In the genomic region with DNA sequence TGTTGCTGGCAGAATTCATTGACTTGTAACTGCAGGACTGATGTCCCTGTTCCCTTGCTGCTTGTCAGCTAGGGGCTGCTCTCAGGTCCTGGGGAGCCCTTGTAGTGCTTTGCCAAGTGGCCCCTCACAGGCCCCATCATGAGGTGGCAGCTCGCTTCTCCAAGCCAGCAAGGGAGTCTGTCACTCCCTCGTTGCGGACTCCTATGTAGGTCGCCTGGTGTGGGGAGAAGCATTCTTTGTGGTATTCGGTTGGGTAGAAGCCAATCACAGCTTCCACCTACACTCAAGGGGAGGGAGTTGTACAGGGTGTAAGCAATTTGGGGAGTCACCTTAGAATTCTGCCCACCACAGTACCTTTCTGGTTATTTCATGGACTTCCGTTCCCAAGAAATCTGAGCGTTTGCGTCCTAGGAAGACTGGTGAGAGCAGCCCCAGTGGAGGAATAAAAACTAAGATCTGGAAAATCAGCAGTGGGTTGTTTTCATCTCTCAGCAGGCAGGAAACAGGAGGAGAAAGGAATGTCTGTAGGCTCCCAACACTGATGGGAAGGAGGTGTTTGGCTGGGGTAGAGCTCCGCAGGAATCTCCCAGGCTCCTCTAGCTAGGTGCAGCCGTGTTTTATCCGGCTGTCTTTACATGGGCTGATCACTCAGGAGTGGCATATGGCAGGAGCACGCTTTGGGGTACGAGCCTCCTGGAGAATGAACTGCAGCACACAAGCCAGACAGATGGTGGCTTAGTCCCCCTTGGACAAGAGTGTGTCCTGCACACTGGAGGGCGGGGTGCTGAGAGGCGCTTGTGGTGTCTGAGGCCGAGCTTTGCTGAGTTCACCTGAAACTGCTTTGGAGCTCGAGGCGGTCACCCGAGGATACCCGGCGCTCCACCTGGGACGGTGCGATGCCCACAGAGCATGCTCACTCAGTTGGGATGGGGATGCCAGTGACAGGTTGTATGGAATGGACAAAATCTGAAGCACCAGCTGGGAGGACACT, we compare ENCODE assay signal across 11 cellular contexts. TPM values are rescaled to one million over a fixed set of nuclear protein-coding genes. Genes with fewer than 3 reads are reported as not detected.
DNase-seq lines count a peak whose midpoint lies in the region; ATAC-seq, FAIRE-seq and TF ChIP-seq lines count a peak whose summit lies in the region.
"Had no signal": no experiment of that assay in that cellular context is flagged by ENCODE, and none has a peak within 500 bp of the region (broad histone marks: within the 10 kb centered on the region; RNA-seq: fewer than 3 reads in every experiment).

No MANE protein-coding gene starts in this region.

- H4K91ac ChIP-seq in H1 (replicated peaks; ENCODE audit: insufficient read length, low read length): no peak overlapping the region

- peak overlapping the region; percentile 58 for H2AFZ ChIP-seq in H1 (ENCODE audit: low read length)

- H3K79me1 ChIP-seq in H1 (ENCODE audit: low read depth, low read length): no peaks in the 10 kb centered on the region

- H3K27ac ChIP-seq in H1 (ENCODE audit: low read depth, low read length) (no peak overlapping the region), suprapubic skin (peak overlapping the region; percentile 8)

- TF ChIP-seq POLR2A in H1 (IDR thresholded peaks at IDR 0.05; ENCODE audit: control extremely low read depth in 1 of 2, low read depth in 2 of 2, low read length in 2 of 2) (no peak), suprapubic skin (IDR thresholded peaks at IDR 0.05) (no peak)

- FAIRE-seq in H1 (lab: Jason Lieb, UNC): no peak

- H3K4me1 ChIP-seq in H1 (replicated peaks in 1 of 4; ENCODE audit: control insufficient read depth in 3 of 4, insufficient read depth in 4 of 4, low read length in 3 of 4) (peaks cover 0 to 5% (median under 1%) of the 10 kb centered on the region in 4 experiments; a peak in 2 of 7 replicates), suprapubic skin (peaks cover 2% of the 10 kb centered on the region)

- H2BK120ac ChIP-seq in H1 (replicated peaks; ENCODE audit: low read depth, low read length): no peak overlapping the region

- WGBS in H1 (ENCODE audit: extremely low coverage in 1 of 2, insufficient coverage in 1 of 2, insufficient read length in 1 of 2, insufficient replicate concordance in 2 of 2, low coverage in 1 of 2, low lambda C conversion rate in 2 of 2, missing lambda C conversion rate in 1 of 2), 2 experiments: 81% methylated on average over 23 of the region's 23 CpGs; no CpG with 5 or more reads in 1 of the 2 experiments
- 72% methylated on average over 19 of the region's 23 CpGs for WGBS in suprapubic skin

- POLR2A ChIA-PET in H1 (lab: Charles Lee; ENCODE audit: partially characterized antibody): no interaction called here

- peaks cover 0 to 3% (median 0%) of the 10 kb centered on the region in 4 experiments; a peak in 3 of 7 replicates for H3K27me3 ChIP-seq in H1 (replicated peaks in 1 of 4; ENCODE audit: control insufficient read depth in 3 of 4, extremely low read depth in 1 of 4, insufficient read depth in 3 of 4, low read length in 3 of 4)
- no peaks in the 10 kb centered on the region for H3K27me3 ChIP-seq in suprapubic skin

- no peak for TF ChIP-seq EP300 in H1 (IDR thresholded peaks at IDR 0.05; ENCODE audit: borderline replicate concordance in 1 of 2, low read depth in 2 of 2, low read length in 2 of 2)
- no peak for TF ChIP-seq EP300 in suprapubic skin (IDR thresholded peaks at IDR 0.05)

- H3K27me3 Mint-ChIP-seq in activated T-helper 1 cell treated with anti-CD3 and anti-CD28 coated beads, Interleukin-12 subunit alpha, Interleukin-12 subunit beta, Interleukin-2, Interleukin-4 antibody, amounts not matched to agents 30 ng/mL and 10 ng/mL and 1 ng/mL, durations not matched to agents 14 hours and 24 hours and 36 hours (ENCODE audit: insufficient read depth): no peaks in the 10 kb centered on the region

- TF ChIP-seq CTCF in H1 (IDR thresholded peaks at IDR 0.05; ENCODE audit: control extremely low read depth in 1 of 3, insufficient read depth in 1 of 3, low read depth in 1 of 3, low read length in 3 of 3): no peak
- TF ChIP-seq CTCF in suprapubic skin (IDR thresholded peaks at IDR 0.05): no peak

- H3K79me2 ChIP-seq in H1 (ENCODE audit: control insufficient read depth in 1 of 2, insufficient read depth in 2 of 2, low read length in 2 of 2): no peaks in the 10 kb centered on the region

- H3K9me3 ChIP-seq in H1 (ENCODE audit: insufficient read depth in 2 of 2, low read depth in 1 of 2, low read length in 1 of 2) (no peaks in the 10 kb centered on the region), suprapubic skin (no peaks in the 10 kb centered on the region)

- no peaks in the 10 kb centered on the region for H3K9me3 Mint-ChIP-seq in activated T-helper 1 cell treated with anti-CD3 and anti-CD28 coated beads, Interleukin-12 subunit alpha, Interleukin-12 subunit beta, Interleukin-2, Interleukin-4 antibody, amounts not matched to agents 30 ng/mL and 10 ng/mL and 1 ng/mL, durations not matched to agents 14 hours and 24 hours and 36 hours

- H3K9ac ChIP-seq in H1 (replicated peaks in 1 of 4; ENCODE audit: extremely low read depth in 1 of 4, low read depth in 3 of 4, low read length in 3 of 4): no peak overlapping the region

- no peak overlapping the region for H3K14ac ChIP-seq in H1 (ENCODE audit: insufficient read length)

- no peak for ATAC-seq in Right ventricle myocardium inferior
- no peak for ATAC-seq in SK-N-SH treated with all-trans-retinoic acid at 6 μM for 48 hours
- ATAC-seq in GM18511 (IDR thresholded peaks at IDR 0.05; ENCODE audit: unreplicated experiment): no peak

- no peak overlapping the region for H3K4me3 ChIP-seq in H1 (ENCODE audit: extremely low read depth in 1 of 4, insufficient read depth in 2 of 4, low read depth in 3 of 4, low read length in 4 of 4)
- no peak overlapping the region for H3K4me3 ChIP-seq in suprapubic skin

- H4K20me1 ChIP-seq in H1 (replicated peaks in 1 of 2; ENCODE audit: control insufficient read depth in 1 of 2, insufficient read depth in 2 of 2, low read length in 2 of 2): no peaks in the 10 kb centered on the region

- no peak overlapping the region for H4K5ac ChIP-seq in H1 (ENCODE audit: insufficient read length, low read depth, low read length)

- H3K36me3 Mint-ChIP-seq in activated T-helper 1 cell treated with anti-CD3 and anti-CD28 coated beads, Interleukin-12 subunit alpha, Interleukin-12 subunit beta, Interleukin-2, Interleukin-4 antibody, amounts not matched to agents 30 ng/mL and 10 ng/mL and 1 ng/mL, durations not matched to agents 14 hours and 24 hours and 36 hours (ENCODE audit: low read depth): peaks cover 19% of the 10 kb centered on the region

- intact Hi-C loops in cardiac septum (cut with DNase I) (no loop called here), Right ventricle myocardium inferior (cut with DNase I) (no loop called here)
- intact Hi-C loops in activated T-helper 1 cell treated with anti-CD3 and anti-CD28 coated beads, Interleukin-12 subunit alpha, Interleukin-12 subunit beta, Interleukin-2, Interleukin-4 antibody, amounts not matched to agents 30 ng/mL and 10 ng/mL and 1 ng/mL, durations not matched to agents 14 hours and 24 hours and 36 hours (cut with micrococcal nuclease): no loop called here

- no peak overlapping the region for H3K23ac ChIP-seq in H1 (ENCODE audit: insufficient read length)

- H3K4ac ChIP-seq in H1 (replicated peaks; ENCODE audit: insufficient read length, low read depth, low read length): no peak overlapping the region

- H3K23me2 ChIP-seq in H1 (ENCODE audit: low read depth, low read length): no peaks in the 10 kb centered on the region

- H2BK15ac ChIP-seq in H1 (ENCODE audit: low read length): no peak overlapping the region

- no peak overlapping the region for H3K56ac ChIP-seq in H1 (replicated peaks; ENCODE audit: insufficient read length, low read depth, low read length)

- H2BK5ac ChIP-seq in H1 (ENCODE audit: low read depth, low read length): no peak overlapping the region

- no peak overlapping the region for H3K4me2 ChIP-seq in H1 (ENCODE audit: insufficient read depth in 1 of 2, low read depth in 2 of 2, low read length in 2 of 2)

- no peak overlapping the region for H3K18ac ChIP-seq in H1 (ENCODE audit: extremely low read depth, low read length)

- no peak overlapping the region for H2BK20ac ChIP-seq in H1 (ENCODE audit: low read length)

- peaks cover 77% of the 10 kb centered on the region for H3K4me1 Mint-ChIP-seq in activated T-helper 1 cell treated with anti-CD3 and anti-CD28 coated beads, Interleukin-12 subunit alpha, Interleukin-12 subunit beta, Interleukin-2, Interleukin-4 antibody, amounts not matched to agents 30 ng/mL and 10 ng/mL and 1 ng/mL, durations not matched to agents 14 hours and 24 hours and 36 hours (ENCODE audit: low read depth)

- peak overlapping the region; percentile 6 for H3K4me3 Mint-ChIP-seq in activated T-helper 1 cell treated with anti-CD3 and anti-CD28 coated beads, Interleukin-12 subunit alpha, Interleukin-12 subunit beta, Interleukin-2, Interleukin-4 antibody, amounts not matched to agents 30 ng/mL and 10 ng/mL and 1 ng/mL, durations not matched to agents 14 hours and 24 hours and 36 hours

- H2BK12ac ChIP-seq in H1 (ENCODE audit: low read depth, low read length): no peak overlapping the region

- no peak for TF ChIP-seq RAD21 in H1 (IDR thresholded peaks at IDR 0.05 in 1 of 2, conservative IDR thresholded peaks at IDR 0.05 in 1 of 2; ENCODE audit: low read depth in 2 of 2, low read length in 2 of 2)

- CTCF ChIA-PET in H1 (lab: Charles Lee; ENCODE audit: partially characterized antibody): interaction anchor here (0.6 to 0.7 kb wide), 2 partner anchors 44 to 47 kb away, joined by 3 read pairs; no protein-coding TSS in a partner anchor

- DNase-seq in cardiac septum (ENCODE audit: low spot score) (peak; percentile 39), Right ventricle myocardium inferior (ENCODE audit: missing footprints) (no peak), H1 (ENCODE audit: low read depth in 1 of 2, low spot score in 2 of 2) (no peak), suprapubic skin (ENCODE audit: low spot score in 2 of 2) (no peak), NCI-H2227 treated with DMSO at 0.1 percent for 48 hours (lab: John Stamatoyannopoulos, UW) (no peak)
- DNase-seq in activated T-helper 1 cell treated with anti-CD3 and anti-CD28 coated beads, Interleukin-12 subunit alpha, Interleukin-12 subunit beta, Interleukin-2, Interleukin-4 antibody, amounts not matched to agents 30 ng/mL and 10 ng/mL and 1 ng/mL, durations not matched to agents 14 hours and 24 hours and 36 hours (ENCODE audit: low spot score): no peak
- DNase-seq: Karpas-422, NCI-H2029 treated with DMSO at 0.1 percent for 48 hours, occipital lobe had no signal

- peak overlapping the region; percentile 35 for H3K27ac Mint-ChIP-seq in activated T-helper 1 cell treated with anti-CD3 and anti-CD28 coated beads, Interleukin-12 subunit alpha, Interleukin-12 subunit beta, Interleukin-2, Interleukin-4 antibody, amounts not matched to agents 30 ng/mL and 10 ng/mL and 1 ng/mL, durations not matched to agents 14 hours and 24 hours and 36 hours

- no peak overlapping the region for H2AK5ac ChIP-seq in H1 (ENCODE audit: low read depth, low read length)

- H4K8ac ChIP-seq in H1 (ENCODE audit: extremely low read depth, insufficient read depth, low read length): peak overlapping the region; percentile 20; the same call in 1 of the 2 replicates

- H3K36me3 ChIP-seq in H1 (ENCODE audit: control insufficient read depth in 2 of 4, insufficient read depth in 4 of 4, low read length in 3 of 4) (no peaks in the 10 kb centered on the region), suprapubic skin (no peaks in the 10 kb centered on the region)

RNA-seq across cellular contexts. Expression of a gene that starts 58.3 kb away (rescaled TPM):
- 23.3 TPM for total RNA-seq in cardiac septum
- 29.6 TPM for total RNA-seq in Right ventricle myocardium inferior
- 34.5 and 35.2 TPM in 2 replicates for total RNA-seq in activated T-helper 1 cell treated with anti-CD3 and anti-CD28 coated beads, Interleukin-12 subunit alpha, Interleukin-12 subunit beta, Interleukin-2, Interleukin-4 antibody, amounts not matched to agents 30 ng/mL and 10 ng/mL and 1 ng/mL, durations not matched to agents 14 hours and 24 hours and 36 hours
- 1.2 and 1.4 TPM in 2 replicates for total RNA-seq in H1 (2021; fragmentation: NEBNext Ultra II Directional; extraction: Animal tissue kit (Norgen Biotek cat#: 25700))
- polyA plus RNA-seq in H1 (2011; rRNA removed): 0.77 and 1.1 TPM in 2 replicates
- 0.88 TPM for polyA plus RNA-seq in H1 (2011; cell fraction: cytosol; rRNA removed)
- polyA plus RNA-seq in H1 (2011; cell fraction: nucleus; rRNA removed): 1.6 TPM
- 0.51 to 0.81 TPM (median 0.66 TPM) in 4 replicates for polyA plus RNA-seq in H1 (2012, experiment 1 of 2)
- 0.22 TPM for polyA plus RNA-seq in H1 (2012, experiment 2 of 2)
- 0.57 TPM for polyA plus RNA-seq in H1 (2013, experiment 1 of 2)
- 0.46 TPM for polyA plus RNA-seq in H1 (2013, experiment 2 of 2)
- 0.68 and 1.8 TPM in 2 replicates for polyA minus RNA-seq in H1 (2011; rRNA and poly(A)+ RNA removed)
- polyA minus RNA-seq in H1 (2011; cell fraction: cytosol; rRNA and poly(A)+ RNA removed): 1.0 TPM
- 4.1 TPM for polyA minus RNA-seq in H1 (2011; cell fraction: nucleus; rRNA and poly(A)+ RNA removed)
- total RNA-seq in suprapubic skin: 10 to 100 TPM; 10.1 to 31.6 (median 15.1) TPM
